Comparison of ENCODE assay signal across 24 cellular contexts in the genomic region with DNA sequence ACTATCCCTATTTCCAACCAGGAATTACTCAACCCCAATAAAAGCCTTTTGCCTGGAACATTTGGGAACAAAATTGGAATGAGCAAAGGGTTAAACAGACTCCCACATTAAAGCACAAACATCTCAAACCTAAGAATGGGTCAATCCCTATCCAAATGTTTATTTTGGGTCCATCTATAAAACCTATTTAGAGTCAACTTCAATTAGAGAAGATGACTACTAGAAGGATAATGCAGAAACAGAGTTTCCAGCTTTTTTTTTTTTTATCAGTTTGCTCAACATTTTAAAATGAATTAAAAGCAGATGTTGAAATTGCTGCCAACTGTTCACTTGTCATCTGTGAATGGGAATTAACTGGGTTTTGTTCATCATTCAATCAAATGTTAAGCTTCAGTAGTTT. TPM values are rescaled to one million over a fixed set of nuclear protein-coding genes. Genes with fewer than 3 reads are reported as not detected.
A peak's percentile ranks its signal among the peaks of the same experiment; 100 is the strongest.
DNase-seq lines count a peak whose midpoint lies in the region; ATAC-seq and TF ChIP-seq lines count a peak whose summit lies in the region.
"Had no signal": no experiment of that assay in that cellular context is flagged by ENCODE, and none has a peak within 500 bp of the region (broad histone marks: within the 10 kb centered on the region; RNA-seq: fewer than 3 reads in every experiment).

No MANE protein-coding gene starts in this region.

- H3K18ac ChIP-seq in mesenchymal stem cell (ENCODE audit: low read depth in 1 of 2, low read length in 2 of 2) = no peak overlapping the region

- no peak overlapping the region for H3K4me2 ChIP-seq in mesenchymal stem cell (ENCODE audit: low read length, poor library complexity, severe bottlenecking)
- H3K4me2 ChIP-seq: GM23338 had no signal

- H3K27me3 Mint-ChIP-seq in T-helper 17 cell = no peaks in the 10 kb centered on the region
- no peaks in the 10 kb centered on the region for H3K27me3 Mint-ChIP-seq in activated T-helper 17 cell treated with anti-CD3 and anti-CD28 coated beads, Interleukin-2, amount 50 U/mL, for 72 hours
- H3K27me3 Mint-ChIP-seq: activated CD4-positive, alpha-beta T cell treated with anti-CD3 and anti-CD28 coated beads, Interleukin-2, amount 10 ng/mL, durations not matched to agents 7 days and 5 days; stimulated activated memory B cell treated with anti-CD40 and anti-IgM and Interleukin-4, amounts not matched to agents 10 μg/mL and 1 μg/mL and 100 μg/mL, for 72 hours had no signal

- H2BK5ac ChIP-seq in mesenchymal stem cell (ENCODE audit: low read depth, low read length, poor library complexity, severe bottlenecking) = no peak overlapping the region

- H4K8ac ChIP-seq in mesenchymal stem cell (ENCODE audit: low read length) = no peak overlapping the region

- H3K14ac ChIP-seq in mesenchymal stem cell (ENCODE audit: low read length in 2 of 2) = no peak overlapping the region

- no peak overlapping the region for H3K4ac ChIP-seq in mesenchymal stem cell (ENCODE audit: low read depth in 1 of 2, low read length in 2 of 2)

- H3K4me1 ChIP-seq in mesenchymal stem cell (ENCODE audit: control insufficient read depth, insufficient read depth, low read depth, low read length) = peaks cover 2% of the 10 kb centered on the region

- no peak overlapping the region for H3K27ac ChIP-seq in mesenchymal stem cell (ENCODE audit: low read length, poor library complexity, severe bottlenecking)
- H3K27ac ChIP-seq: left lung, thyroid gland had no signal

- H3K9ac ChIP-seq in mesenchymal stem cell (ENCODE audit: low read length) = peak overlapping the region; percentile 78

- H2BK120ac ChIP-seq in mesenchymal stem cell (ENCODE audit: low read depth, low read length) = no peak overlapping the region

- peaks cover 17% of the 10 kb centered on the region for H3K4me1 Mint-ChIP-seq in T-helper 17 cell
- H3K4me1 Mint-ChIP-seq in activated T-helper 17 cell treated with anti-CD3 and anti-CD28 coated beads, Interleukin-2, amount 50 U/mL, for 72 hours = peaks cover 17% of the 10 kb centered on the region

- peaks cover 4% of the 10 kb centered on the region for H3K36me3 Mint-ChIP-seq in T-helper 17 cell (ENCODE audit: low read depth)
- peaks cover 6% of the 10 kb centered on the region for H3K36me3 Mint-ChIP-seq in activated T-helper 17 cell treated with anti-CD3 and anti-CD28 coated beads, Interleukin-2, amount 50 U/mL, for 72 hours (ENCODE audit: low read depth)
- H3K36me3 Mint-ChIP-seq: stimulated activated memory B cell treated with anti-CD40 and anti-IgM and Interleukin-4, amounts not matched to agents 10 μg/mL and 1 μg/mL and 100 μg/mL, for 72 hours had no signal

- H3K4me3 ChIP-seq in AG10803 (ENCODE audit: low read length) (no peak overlapping the region), HFF-Myc (replicated peaks; ENCODE audit: low read depth, low read length) (no peak overlapping the region), mesenchymal stem cell (ENCODE audit: insufficient read depth in 1 of 2, low read depth in 1 of 2, low read length in 2 of 2) (peak overlapping the region in 1 of 2 experiments; percentile 63)
- H3K4me3 ChIP-seq: GM23338, left lung, thyroid gland had no signal

- H3K9me3 ChIP-seq in T-helper 17 cell (ENCODE audit: control insufficient read depth, low read length, poor library complexity, severe bottlenecking) (no peaks in the 10 kb centered on the region), mesenchymal stem cell (ENCODE audit: control insufficient read depth, low read length) (no peaks in the 10 kb centered on the region)
- H3K9me3 ChIP-seq: left lung, thyroid gland had no signal

- no peak overlapping the region for H2BK15ac ChIP-seq in mesenchymal stem cell (ENCODE audit: low read depth, poor library complexity, severe bottlenecking)

- H3K27me3 ChIP-seq in mesenchymal stem cell (ENCODE audit: control insufficient read depth in 1 of 2, insufficient read depth in 1 of 2, low read length in 2 of 2) = no peaks in the 10 kb centered on the region
- H3K27me3 ChIP-seq: left lung, thyroid gland had no signal

- no peak for ATAC-seq in T-helper 17 cell
- no peak for ATAC-seq in activated T-helper 17 cell treated with anti-CD3 and anti-CD28 coated beads, Interleukin-2, amount 50 U/mL, for 72 hours (replicated peaks)
- ATAC-seq in HG03159 (IDR thresholded peaks at IDR 0.05; ENCODE audit: unreplicated experiment) = no peak
- ATAC-seq: GM23338; left lung; right cardiac atrium; stimulated activated memory B cell treated with anti-CD40 and anti-IgM and Interleukin-4, amounts not matched to agents 10 μg/mL and 1 μg/mL and 100 μg/mL, for 72 hours had no signal

- H3K4me3 Mint-ChIP-seq in T-helper 17 cell = no peak overlapping the region
- no peak overlapping the region for H3K4me3 Mint-ChIP-seq in activated T-helper 17 cell treated with anti-CD3 and anti-CD28 coated beads, Interleukin-2, amount 50 U/mL, for 72 hours
- H3K4me3 Mint-ChIP-seq: activated CD4-positive, alpha-beta T cell treated with anti-CD3 and anti-CD28 coated beads, Interleukin-2, amount 10 ng/mL, durations not matched to agents 7 days and 5 days; GM23338; stimulated activated memory B cell treated with anti-CD40 and anti-IgM and Interleukin-4, amounts not matched to agents 10 μg/mL and 1 μg/mL and 100 μg/mL, for 72 hours had no signal

- H2AK5ac ChIP-seq in mesenchymal stem cell (ENCODE audit: low read length, severe bottlenecking) = no peak overlapping the region

- H2BK12ac ChIP-seq in mesenchymal stem cell (ENCODE audit: low read length in 2 of 2) = no peak overlapping the region

- DNase-seq in AG10803 (ENCODE audit: low read depth) = peak; percentile 69
- peak; percentile 82 for DNase-seq in HFF-Myc (ENCODE audit: extremely low read depth, low read depth)
- no peak for DNase-seq in T-helper 17 cell
- DNase-seq in mesenchymal stem cell = no peak
- DNase-seq in cerebellar nuclear complex (lab: John Stamatoyannopoulos, UW) = no peak
- DNase-seq in anterior cingulate cortex (lab: John Stamatoyannopoulos, UW) = no peak
- DNase-seq: activated CD4-positive, alpha-beta T cell treated with anti-CD3 and anti-CD28 coated beads, Interleukin-2, amount 10 ng/mL, durations not matched to agents 7 days and 5 days; activated CD8-positive, alpha-beta memory T cell treated with anti-CD3 and anti-CD28 coated beads, Interleukin-2, amount 50 U/mL, for 4 hours; activated gamma-delta T cell treated with Interleukin-2 at 50 U/mL for 16 hours; AML-193; amniotic stem cell; caudate nucleus; erythroblast; head of caudate nucleus; Kasumi-1; left lung; nucleus accumbens; right cardiac atrium; SW 1271; thyroid gland had no signal

- peak overlapping the region; percentile 41 for H3K27ac Mint-ChIP-seq in T-helper 17 cell
- H3K27ac Mint-ChIP-seq in activated T-helper 17 cell treated with anti-CD3 and anti-CD28 coated beads, Interleukin-2, amount 50 U/mL, for 72 hours = no peak overlapping the region
- H3K27ac Mint-ChIP-seq: activated CD4-positive, alpha-beta T cell treated with anti-CD3 and anti-CD28 coated beads, Interleukin-2, amount 10 ng/mL, durations not matched to agents 7 days and 5 days; GM23338; stimulated activated memory B cell treated with anti-CD40 and anti-IgM and Interleukin-4, amounts not matched to agents 10 μg/mL and 1 μg/mL and 100 μg/mL, for 72 hours had no signal

- H3K9me3 Mint-ChIP-seq in activated T-helper 17 cell treated with anti-CD3 and anti-CD28 coated beads, Interleukin-2, amount 50 U/mL, for 72 hours = no peaks in the 10 kb centered on the region
- H3K9me3 Mint-ChIP-seq: activated CD4-positive, alpha-beta T cell treated with anti-CD3 and anti-CD28 coated beads, Interleukin-2, amount 10 ng/mL, durations not matched to agents 7 days and 5 days; GM23338; stimulated activated memory B cell treated with anti-CD40 and anti-IgM and Interleukin-4, amounts not matched to agents 10 μg/mL and 1 μg/mL and 100 μg/mL, for 72 hours had no signal

- H3K36me3 ChIP-seq in mesenchymal stem cell (ENCODE audit: control insufficient read depth in 1 of 2, insufficient read depth in 2 of 2, low read depth in 1 of 2, low read length in 2 of 2) = no peaks in the 10 kb centered on the region
- H3K36me3 ChIP-seq: left lung, thyroid gland had no signal

- TF ChIP-seq CTCF in AG10803 (conservative IDR thresholded peaks at IDR 0.05; ENCODE audit: low read length) = no peak
- TF ChIP-seq CTCF in HFF-Myc (IDR thresholded peaks at IDR 0.05; ENCODE audit: low read depth, low read length, missing control alignments) = no peak

- H3K23ac ChIP-seq in mesenchymal stem cell (ENCODE audit: low read length in 2 of 2) = no peak overlapping the region

- H4K91ac ChIP-seq in mesenchymal stem cell (ENCODE audit: low read length) = no peak overlapping the region

- H3K79me1 ChIP-seq in mesenchymal stem cell (replicated peaks; ENCODE audit: low read length, poor library complexity, severe bottlenecking) = no peaks in the 10 kb centered on the region

- H2AFZ ChIP-seq in mesenchymal stem cell (ENCODE audit: low read depth, low read length) = no peak overlapping the region
- H2AFZ ChIP-seq: GM23338 had no signal

RNA-seq across cellular contexts. Expression of a gene that starts 4.1 kb away (rescaled TPM):
- total RNA-seq in T-helper 17 cell = 10 to 100 TPM; 37.4 to 44.2 TPM
- 28.3 TPM for polyA plus RNA-seq in mesenchymal stem cell (2013, experiment 1 of 2)
- 30.1 TPM for polyA plus RNA-seq in mesenchymal stem cell (2013, experiment 2 of 2)
- 10 to 100 TPM; 26.5 to 28.6 TPM for total RNA-seq in activated T-helper 17 cell treated with anti-CD3 and anti-CD28 coated beads, Interleukin-2, amount 50 U/mL, for 72 hours

Comparison
In these comparisons a context has a peak if more than half of its experiments do, and no peak if none do; other contexts are left out.
1. DNase-seq: peak in AG10803 (single experiment) and HFF-Myc (single experiment); none in T-helper 17 cell (0 of 3), mesenchymal stem cell (single experiment), cerebellar nuclear complex (0 of 2) and anterior cingulate cortex (0 of 58).